In the genomic region with DNA sequence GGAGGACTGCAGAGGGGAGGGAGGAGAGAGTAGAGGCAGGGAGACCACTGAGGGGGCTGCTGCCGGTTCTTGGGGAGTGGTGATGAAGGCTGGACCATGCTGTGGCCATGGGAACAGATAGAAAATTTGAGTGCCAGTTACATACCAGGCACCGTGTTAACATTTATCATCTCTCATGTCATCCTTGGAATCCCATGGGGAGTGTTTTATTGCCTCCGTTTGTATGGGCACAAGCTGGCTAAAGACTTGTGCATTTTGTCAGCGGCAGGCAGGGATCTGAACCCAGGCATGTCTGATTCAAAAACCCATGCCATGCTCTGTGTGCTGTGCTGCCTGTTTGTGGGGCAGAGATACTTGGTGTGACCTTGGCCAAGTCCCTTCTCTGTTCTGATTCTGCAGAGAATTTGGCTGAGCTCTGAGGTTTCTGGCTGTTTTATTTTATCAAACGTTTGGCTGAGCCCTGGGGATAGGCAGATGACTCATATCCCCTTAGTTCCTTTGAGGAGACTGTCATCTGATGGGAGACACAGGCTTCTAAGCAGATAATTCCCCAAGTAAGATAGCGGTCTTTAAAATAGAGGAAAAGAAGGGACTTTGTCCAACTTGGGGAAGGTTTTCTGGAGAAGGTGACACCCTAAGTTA, we compare ENCODE assay signal across 11 cellular contexts. TPM values are rescaled to one million over a fixed set of nuclear protein-coding genes. Genes with fewer than 3 reads are reported as not detected.
DNase-seq lines count a peak whose midpoint lies in the region; ATAC-seq and TF ChIP-seq lines count a peak whose summit lies in the region.
"Had no signal": no experiment of that assay in that cellular context is flagged by ENCODE, and none has a peak within 500 bp of the region (broad histone marks: within the 10 kb centered on the region; RNA-seq: fewer than 3 reads in every experiment).

No MANE protein-coding gene starts in this region.

- DNase-seq in AG20443 (ENCODE audit: low spot score) (peak; percentile 60), NCI-H460 (ENCODE audit: extremely low read depth, low read depth) (peak; percentile 9), caudate nucleus (lab: John Stamatoyannopoulos, UW) (peak in 6 of 61 donors; percentile 3 to 51 (median 24)), myocyte (ENCODE audit: low read depth) (peak; percentile 59), NCI-H510A (lab: John Stamatoyannopoulos, UW) (no peak)
- DNase-seq in effector CD8-positive, alpha-beta T cell (lab: John Stamatoyannopoulos, UW) = no peak
- DNase-seq in activated CD4-positive, alpha-beta T cell treated with anti-CD3 and anti-CD28 coated beads for 48 hours = no peak
- DNase-seq: COR-L47, NCI-H1930 had no signal

- H3K27ac ChIP-seq in caudate nucleus (ENCODE audit: low read depth, low read length) = peak overlapping the region; percentile 6
- H3K27ac ChIP-seq: neutrophil had no signal

- TF ChIP-seq POLR2A in GM18505 (IDR thresholded peaks at IDR 0.05; ENCODE audit: borderline replicate concordance, extremely low read depth, insufficient read depth, insufficient read length) = no peak

- no peak for ATAC-seq in GM18505 (IDR thresholded peaks at IDR 0.05; ENCODE audit: unreplicated experiment)

RNA-seq across cellular contexts. Expression of gene COL27A1, which starts 22.2 kb away (rescaled TPM):
- 1.2 and 2.8 TPM in 2 replicates for total RNA-seq in NCI-H460 (2014; rRNA removed; shearing (Covaris generic))
- 11.7 and 15.4 TPM in 2 replicates for polyA plus RNA-seq in NCI-H460 (2014; cell fraction: nucleus; rRNA removed)
- total RNA-seq in myocyte = 2.9 and 3.5 TPM in 2 replicates
- 4.1 TPM for polyA plus RNA-seq in myocyte (2012)

Comparison
In these comparisons a context has a peak if more than half of its experiments do, and no peak if none do; other contexts are left out.
1. DNase-seq: peak in AG20443 (single experiment), NCI-H460 (single experiment) and myocyte (single experiment); none in NCI-H510A (single experiment), effector CD8-positive, alpha-beta T cell (single experiment) and activated CD4-positive, alpha-beta T cell treated with anti-CD3 and anti-CD28 coated beads for 48 hours (single experiment).